In genomic region chr9:129173296-129174101, GRCh38 we compare ENCODE assay signal across 9 cellular contexts. TPM values are rescaled to one million over a fixed set of nuclear protein-coding genes. Genes with fewer than 3 reads are reported as not detected.
A peak's percentile ranks its signal among the peaks of the same experiment; 100 is the strongest.
DNase-seq lines count a peak whose midpoint lies in the region; ATAC-seq and TF ChIP-seq lines count a peak whose summit lies in the region.
"Had no signal": no experiment of that assay in that cellular context is flagged by ENCODE, and none has a peak within 500 bp of the region (broad histone marks: within the 10 kb centered on the region; RNA-seq: fewer than 3 reads in every experiment).

No MANE protein-coding gene starts in this region.

- H3K36me3 ChIP-seq in cardiac muscle cell = no peaks in the 10 kb centered on the region
- H3K36me3 ChIP-seq in body of pancreas (replicated peaks in 1 of 2; ENCODE audit: insufficient read depth in 1 of 2, low read depth in 2 of 2) = no peaks in the 10 kb centered on the region
- H3K36me3 ChIP-seq in upper lobe of right lung = no peaks in the 10 kb centered on the region

- H3K27ac ChIP-seq in cardiac muscle cell (no peak overlapping the region), body of pancreas (peak overlapping the region in 3 of 4 donors; percentile 93 to 98 (median 97)), upper lobe of right lung (peak overlapping the region; percentile 96)

- DNase-seq in cardiac muscle cell (ENCODE audit: low read depth in 1 of 2, low spot score in 1 of 2) (peak in 1 of 2 donors; percentile 13), Right ventricle myocardium inferior (ENCODE audit: missing footprints) (no peak), body of pancreas (no peak), medulla oblongata (ENCODE audit: extremely low spot score) (peak; percentile 15), upper lobe of right lung (no peak), NCI-H1694 treated with DMSO at 0.1 percent for 48 hours (lab: John Stamatoyannopoulos, UW) (no peak), NCI-H2029 treated with DMSO at 0.1 percent for 48 hours (lab: John Stamatoyannopoulos, UW) (no peak)
- DNase-seq: cortex of kidney had no signal

- H3K27me3 ChIP-seq in cardiac muscle cell (no peaks in the 10 kb centered on the region), body of pancreas (no peaks in the 10 kb centered on the region), upper lobe of right lung (no peaks in the 10 kb centered on the region)

- TF ChIP-seq CTCF in cardiac muscle cell (IDR thresholded peaks at IDR 0.05; ENCODE audit: low read depth, low read length) (no peak), body of pancreas (IDR thresholded peaks at IDR 0.05) (no peak), upper lobe of right lung (IDR thresholded peaks at IDR 0.05) (no peak)

- H3K4me1 ChIP-seq in cardiac muscle cell (ENCODE audit: low read depth) = peaks cover 8% of the 10 kb centered on the region
- H3K4me1 ChIP-seq in body of pancreas = peaks cover 42% of the 10 kb centered on the region
- peaks cover 18% of the 10 kb centered on the region for H3K4me1 ChIP-seq in upper lobe of right lung

- no peak for TF ChIP-seq POLR2A in body of pancreas (IDR thresholded peaks at IDR 0.05)

- ATAC-seq in Right ventricle myocardium inferior (no peak), body of pancreas (no peak), upper lobe of right lung (no peak), HG03139 (IDR thresholded peaks at IDR 0.05; ENCODE audit: unreplicated experiment) (no peak)

- H3K9me3 ChIP-seq in cardiac muscle cell (ENCODE audit: low read depth) (no peaks in the 10 kb centered on the region), body of pancreas (no peaks in the 10 kb centered on the region), upper lobe of right lung (no peaks in the 10 kb centered on the region)

- intact Hi-C loops in Right ventricle myocardium inferior (cut with DNase I) (loop anchor here (1.0 to 10.0 kb wide), 3 partner anchors 33 to 437 kb away; no protein-coding TSS in a partner anchor), body of pancreas (cut with DNase I) (loop anchor here (2.0 to 10.0 kb wide), 2 partner anchors 31 to 331 kb away; no protein-coding TSS in a partner anchor), upper lobe of right lung (cut with DNase I) (no loop called here)

- WGBS in body of pancreas, 2 donors = 23 to 45% methylated on average over 13 to 29 of the region's 29 CpGs

- peak overlapping the region; percentile 88 for H3K4me3 ChIP-seq in cardiac muscle cell
- H3K4me3 ChIP-seq in body of pancreas = peak overlapping the region in 1 of 2 donors; percentile 45
- H3K4me3 ChIP-seq in upper lobe of right lung = peak overlapping the region; percentile 79

RNA-seq across cellular contexts. Expression of gene IER5L, which starts 4.6 kb away (rescaled TPM):
- total RNA-seq in cardiac muscle cell (51.7 and 77.4 TPM in 2 replicates), Right ventricle myocardium inferior (4.6 TPM), body of pancreas (1 to 10 TPM; 3.0 to 4.4 TPM), upper lobe of right lung (9.6 TPM)
- 21.5 and 38.5 TPM in 2 replicates for polyA plus RNA-seq in cardiac muscle cell
